Comparison of ENCODE assay signal across 28 cellular contexts in genomic region chr9:34334916-34335315, GRCh38. TPM values are rescaled to one million over a fixed set of nuclear protein-coding genes. Genes with fewer than 3 reads are reported as not detected.
A peak's percentile ranks its signal among the peaks of the same experiment; 100 is the strongest.
DNase-seq lines count a peak whose midpoint lies in the region; ATAC-seq and TF ChIP-seq lines count a peak whose summit lies in the region.
"Had no signal": no experiment of that assay in that cellular context is flagged by ENCODE, and none has a peak within 500 bp of the region (broad histone marks: within the 10 kb centered on the region; RNA-seq: fewer than 3 reads in every experiment).

No MANE protein-coding gene starts in this region.

- H3K9me3 ChIP-seq in BLaER1 (no peaks in the 10 kb centered on the region), esophagus muscularis mucosa (no peaks in the 10 kb centered on the region), neural progenitor cell (ENCODE audit: low read depth) (no peaks in the 10 kb centered on the region)
- H3K9me3 ChIP-seq: A549, lower lobe of right lung, prostate gland, tibial nerve had no signal

- peaks cover 29% of the 10 kb centered on the region for H3K4me1 ChIP-seq in BLaER1
- H3K4me1 ChIP-seq in esophagus muscularis mucosa = peaks cover 8 to 47% (median 36%) of the 10 kb centered on the region in 4 donors
- peaks cover 16% of the 10 kb centered on the region for H3K4me1 ChIP-seq in neural progenitor cell
- H3K4me1 ChIP-seq: prostate gland had no signal

- H4K20me1 ChIP-seq in BLaER1 = 0 out of 2 replicates have a peak, but pooled peaks cover 6% of the 10 kb centered on the region
- peaks cover 28% of the 10 kb centered on the region for H4K20me1 ChIP-seq in neural progenitor cell (ENCODE audit: low read depth)

- intact Hi-C loops in esophagus muscularis mucosa (cut with DNase I) = loop anchor here (10.0 kb wide), 1 partner anchor 270 kb away; no protein-coding TSS in a partner anchor

- H2AFZ ChIP-seq in neural progenitor cell (replicated peaks) = no peak overlapping the region

- H3K27ac ChIP-seq in BLaER1 = 0 out of 2 replicates have a peak overlapping the region, but pooled peaks have one; percentile 11
- H3K27ac ChIP-seq in esophagus muscularis mucosa (replicated peaks in 1 of 4) = peak overlapping the region in 2 of 4 donors; percentile 12 to 14
- H3K27ac ChIP-seq in neural progenitor cell = peak overlapping the region; percentile 12
- H3K27ac ChIP-seq: A549, KMS-11, lower lobe of right lung, prostate gland, RWPE1 had no signal

- H3K9me3 Mint-ChIP-seq in neural progenitor cell = no peaks in the 10 kb centered on the region
- H3K9me3 Mint-ChIP-seq: activated CD4-positive, alpha-beta memory T cell treated with anti-CD3 and anti-CD28 coated beads, Interleukin-2, amount 10 ng/mL, durations not matched to agents 7 days and 5 days; activated naive CD8-positive, alpha-beta T cell treated with anti-CD3 and anti-CD28 coated beads for 36 hours; central memory CD8-positive, alpha-beta T cell; nephron progenitor cell; T-helper 1 cell treated with Interleukin-12 subunit alpha and Interleukin-12 subunit beta and Interleukin-4 antibody, amounts not matched to agents 30 μg/mL and 1 μg/mL, for 36 hours had no signal

- H3K27ac Mint-ChIP-seq in neural progenitor cell = peak overlapping the region; percentile 12
- H3K27ac Mint-ChIP-seq: activated CD4-positive, alpha-beta memory T cell treated with anti-CD3 and anti-CD28 coated beads, Interleukin-2, amount 10 ng/mL, durations not matched to agents 7 days and 5 days; activated naive CD8-positive, alpha-beta T cell treated with anti-CD3 and anti-CD28 coated beads for 36 hours; B cell; T-helper 1 cell treated with Interleukin-12 subunit alpha and Interleukin-12 subunit beta and Interleukin-4 antibody, amounts not matched to agents 30 μg/mL and 1 μg/mL, for 36 hours had no signal

- H3K4me3 ChIP-seq in BLaER1 (no peak overlapping the region), esophagus muscularis mucosa (no peak overlapping the region), neural progenitor cell (no peak overlapping the region)
- H3K4me3 ChIP-seq: A549, lower lobe of right lung, prostate gland had no signal

- peaks cover 28% of the 10 kb centered on the region for H3K4me1 Mint-ChIP-seq in neural progenitor cell

- DNase-seq in SK-MEL-5 (ENCODE audit: low read depth, low spot score) (peak; percentile 28), esophagus muscularis mucosa (ENCODE audit: extremely low spot score) (peak; percentile 86), neural progenitor cell (ENCODE audit: low spot score) (no peak), A172 (ENCODE audit: low spot score) (no peak)
- DNase-seq: activated CD4-positive, alpha-beta memory T cell treated with anti-CD3 and anti-CD28 coated beads, Interleukin-2, amount 10 ng/mL, durations not matched to agents 7 days and 5 days; activated CD4-positive, alpha-beta T cell treated with anti-CD3 and anti-CD28 coated beads for 1 hour; activated effector memory CD4-positive, alpha-beta T cell treated with anti-CD3 and anti-CD28 coated beads, Interleukin-2, amount 50 U/mL, for 16 hours; activated naive CD8-positive, alpha-beta T cell treated with anti-CD3 and anti-CD28 coated beads for 36 hours; kidney; lower lobe of right lung; MM.1S; NCI-H2029 treated with DMSO at 0.1 percent for 48 hours; NCI-H345; nephron progenitor cell; stimulated activated naive CD4-positive, alpha-beta T cell treated with Interleukin-2 at 50 U/mL for 16 hours had no signal

- peaks cover 34% of the 10 kb centered on the region for H3K36me3 ChIP-seq in BLaER1
- peaks cover 7 to 16% (median 14%) of the 10 kb centered on the region in 4 donors for H3K36me3 ChIP-seq in esophagus muscularis mucosa
- no peaks in the 10 kb centered on the region for H3K36me3 ChIP-seq in neural progenitor cell
- H3K36me3 ChIP-seq: prostate gland had no signal

- H3K79me2 ChIP-seq in neural progenitor cell (ENCODE audit: low read depth) = peaks cover 25% of the 10 kb centered on the region

- peaks cover 3% of the 10 kb centered on the region for H3K27me3 Mint-ChIP-seq in neural progenitor cell (ENCODE audit: insufficient read depth, low read depth)
- H3K27me3 Mint-ChIP-seq: activated CD4-positive, alpha-beta memory T cell treated with anti-CD3 and anti-CD28 coated beads, Interleukin-2, amount 10 ng/mL, durations not matched to agents 7 days and 5 days; activated naive CD8-positive, alpha-beta T cell treated with anti-CD3 and anti-CD28 coated beads for 36 hours; B cell; central memory CD8-positive, alpha-beta T cell had no signal

- TF ChIP-seq POLR2A in esophagus muscularis mucosa (IDR thresholded peaks at IDR 0.05; ENCODE audit: low read depth) = no peak

- no peak for TF ChIP-seq EP300 in esophagus muscularis mucosa (IDR thresholded peaks at IDR 0.05)

- WGBS in esophagus muscularis mucosa = 82% methylated on average over 2 of the region's 2 CpGs

- H3F3A ChIP-seq in neural progenitor cell (ENCODE audit: low read depth) = peaks cover 32% of the 10 kb centered on the region

- no peak overlapping the region for H3K4me3 Mint-ChIP-seq in neural progenitor cell
- H3K4me3 Mint-ChIP-seq: activated CD4-positive, alpha-beta memory T cell treated with anti-CD3 and anti-CD28 coated beads, Interleukin-2, amount 10 ng/mL, durations not matched to agents 7 days and 5 days; activated naive CD8-positive, alpha-beta T cell treated with anti-CD3 and anti-CD28 coated beads for 36 hours; B cell; central memory CD8-positive, alpha-beta T cell; nephron progenitor cell; T-helper 1 cell treated with Interleukin-12 subunit alpha and Interleukin-12 subunit beta and Interleukin-4 antibody, amounts not matched to agents 30 μg/mL and 1 μg/mL, for 36 hours had no signal

- in situ Hi-C loops in SK-MEL-5 (cut with HindIII; ENCODE audit: low pct_unique_long_range_greater_than_20kb, low sequenced_read_pairs) = no loop called here

- TF ChIP-seq CTCF in esophagus muscularis mucosa (IDR thresholded peaks at IDR 0.05) (no peak), neural progenitor cell (IDR thresholded peaks at IDR 0.05) (no peak)

- ATAC-seq in GM21360 (IDR thresholded peaks at IDR 0.05; ENCODE audit: unreplicated experiment) (no peak), GM21576 (IDR thresholded peaks at IDR 0.05; ENCODE audit: unreplicated experiment) (no peak), HG02759 (IDR thresholded peaks at IDR 0.05; ENCODE audit: unreplicated experiment) (no peak)
- ATAC-seq: A549, HCT116, lower lobe of right lung had no signal

- no peaks in the 10 kb centered on the region for H3K36me3 Mint-ChIP-seq in neural progenitor cell

- H3K9ac ChIP-seq in BLaER1 (no peak overlapping the region), neural progenitor cell (no peak overlapping the region)
- H3K9ac ChIP-seq: KMS-11 had no signal

- H3K4me2 ChIP-seq in BLaER1 = no peak overlapping the region
- peak overlapping the region; percentile 31 for H3K4me2 ChIP-seq in neural progenitor cell
- H3K4me2 ChIP-seq: A549, KMS-11 had no signal

- H3K27me3 ChIP-seq in BLaER1 = no peaks in the 10 kb centered on the region
- H3K27me3 ChIP-seq in esophagus muscularis mucosa = no peaks in the 10 kb centered on the region
- H3K27me3 ChIP-seq in neural progenitor cell = no peaks in the 10 kb centered on the region
- H3K27me3 ChIP-seq: tibial nerve had no signal

RNA-seq across cellular contexts. Expression of gene NUDT2, which starts 5.5 kb away (rescaled TPM):
- total RNA-seq in SK-MEL-5 (2014; rRNA removed; shearing (Covaris generic)) = 14.5 and 17.7 TPM in 2 replicates
- 13.5 and 14.2 TPM in 2 replicates for polyA plus RNA-seq in SK-MEL-5 (2015; cell fraction: cytosol; rRNA removed)
- polyA plus RNA-seq in SK-MEL-5 (2015; cell fraction: nucleus; rRNA removed) = 10.2 and 18.1 TPM in 2 replicates
- 10 to 100 TPM; 15.0 to 45.3 (median 23.0) TPM for total RNA-seq in esophagus muscularis mucosa
- 23.4 and 33.1 TPM in 2 replicates for total RNA-seq in neural progenitor cell (ENCODE audit: low replicate concordance)
- 52.1 and 67.4 TPM in 2 replicates for total RNA-seq in A172 (2014; rRNA removed; shearing (Covaris generic))

RNA-seq across cellular contexts. Expression of gene KIF24, which starts 5.8 kb away (rescaled TPM):
- total RNA-seq in SK-MEL-5 (2014; rRNA removed; shearing (Covaris generic)) = 2.8 and 3.4 TPM in 2 replicates
- polyA plus RNA-seq in SK-MEL-5 (2015; cell fraction: cytosol; rRNA removed) = 2.2 and 2.8 TPM in 2 replicates
- 5.2 and 7.8 TPM in 2 replicates for polyA plus RNA-seq in SK-MEL-5 (2015; cell fraction: nucleus; rRNA removed)
- total RNA-seq in esophagus muscularis mucosa (1 to 10 TPM in 1 of 4 donors, under 1 TPM in 3; 0.42 to 1.5 (median 0.62) TPM), neural progenitor cell (ENCODE audit: low replicate concordance) (9.4 and 10.7 TPM in 2 replicates)
- total RNA-seq in A172 (2014; rRNA removed; shearing (Covaris generic)) = 9.0 and 11.5 TPM in 2 replicates

RNA-seq across cellular contexts. Expression of gene MYORG, which starts 41.8 kb away (rescaled TPM):
- 0.43 and 0.66 TPM in 2 replicates for total RNA-seq in SK-MEL-5 (2014; rRNA removed; shearing (Covaris generic))
- 1.4 and 2.2 TPM in 2 replicates for polyA plus RNA-seq in SK-MEL-5 (2015; cell fraction: cytosol; rRNA removed)
- 0.56 TPM in 1 of 2 replicates, not detected in the other for polyA plus RNA-seq in SK-MEL-5 (2015; cell fraction: nucleus; rRNA removed)
- total RNA-seq in esophagus muscularis mucosa = 10 to 100 TPM in 2 of 4 donors, 1 to 10 TPM in 2; 7.8 to 27.2 (median 15.4) TPM
- total RNA-seq in neural progenitor cell (ENCODE audit: low replicate concordance) = 0.03 and 0.04 TPM in 2 replicates
- 3.5 and 4.6 TPM in 2 replicates for total RNA-seq in A172 (2014; rRNA removed; shearing (Covaris generic))

Comparison
In these comparisons a context has a peak if more than half of its experiments do, and no peak if none do; other contexts are left out.
1. DNase-seq: peak in SK-MEL-5 (single experiment) and esophagus muscularis mucosa (single experiment); none in neural progenitor cell (single experiment) and A172 (single experiment).